ENCODE assay signal across 14 cellular contexts in genomic region chr17:41119696-41120690, GRCh38. TPM values are rescaled to one million over a fixed set of nuclear protein-coding genes. Genes with fewer than 3 reads are reported as not detected.
DNase-seq lines count a peak whose midpoint lies in the region; ATAC-seq, FAIRE-seq and TF ChIP-seq lines count a peak whose summit lies in the region.
"Not testable (repeated sequence)": the region's sequence is repeated elsewhere in the genome, so short reads cannot be mapped to it uniquely, and the experiment has no call there.
"Had no signal": no experiment of that assay in that cellular context is flagged by ENCODE, and none has a peak within 500 bp of the region (broad histone marks: within the 10 kb centered on the region; RNA-seq: fewer than 3 reads in every experiment).

No MANE protein-coding gene starts in this region.

- peak overlapping the region; percentile 5 to 83 (median 76) for H3K27ac Mint-ChIP-seq in CD4-positive, CD25-positive, alpha-beta regulatory T cell
- H3K27ac Mint-ChIP-seq in HFFc6 (peak overlapping the region; percentile 85), T-helper 17 cell (peak overlapping the region; percentile 49)
- peak overlapping the region; percentile 73 for H3K27ac Mint-ChIP-seq in activated naive CD4-positive, alpha-beta T cell treated with anti-CD3 and anti-CD28 coated beads, Interleukin-2, amount 10 ng/mL, durations not matched to agents 7 days and 5 days

- peak; percentile 65 to 68 for ATAC-seq in CD4-positive, CD25-positive, alpha-beta regulatory T cell (ENCODE audit: low read depth in 2 of 2)
- ATAC-seq in T-helper 17 cell: peak; percentile 77

- peak in 2 of 3 donors; percentile 22 to 35 for DNase-seq in CD4-positive, CD25-positive, alpha-beta regulatory T cell
- DNase-seq in HFFc6 (peak; percentile 90), NOMO-1 treated with DMSO at 0.1 percent for 48 hours (lab: John Stamatoyannopoulos, UW; ENCODE audit: unreplicated experiment) (peak; percentile 78), glomerular endothelial cell (ENCODE audit: extremely low read depth, low read depth, low spot score) (peak; percentile 39), pons (ENCODE audit: low spot score) (peak; percentile 25)
- not testable (repeated sequence) for DNase-seq in T-helper 17 cell; activated naive CD4-positive, alpha-beta T cell treated with anti-CD3 and anti-CD28 coated beads, Interleukin-2, amount 10 ng/mL, durations not matched to agents 7 days and 5 days

- not testable (repeated sequence) for TF ChIP-seq CTCF in HFFc6 (IDR thresholded peaks at IDR 0.05)

- not testable (repeated sequence) for H3K4me1 ChIP-seq in CD4-positive, CD25-positive, alpha-beta regulatory T cell (ENCODE audit: control insufficient read depth, insufficient read depth, low read length, poor library complexity, severe bottlenecking)

- H3K9me3 ChIP-seq in CD4-positive, CD25-positive, alpha-beta regulatory T cell (ENCODE audit: control insufficient read depth in 2 of 2, low read length in 2 of 2); T-helper 17 cell (ENCODE audit: control insufficient read depth, low read length, poor library complexity, severe bottlenecking): not testable (repeated sequence)

- peak overlapping the region; percentile 41 for H3K4me3 ChIP-seq in CD4-positive, CD25-positive, alpha-beta regulatory T cell (ENCODE audit: low read depth, low read length)

- peaks cover 38% of the 10 kb centered on the region for H3K27me3 Mint-ChIP-seq in CD4-positive, CD25-positive, alpha-beta regulatory T cell
- not testable (repeated sequence) for H3K27me3 Mint-ChIP-seq in HFFc6 (ENCODE audit: insufficient read depth)
- H3K27me3 Mint-ChIP-seq in T-helper 17 cell: peaks cover 20% of the 10 kb centered on the region
- H3K27me3 Mint-ChIP-seq in activated naive CD4-positive, alpha-beta T cell treated with anti-CD3 and anti-CD28 coated beads, Interleukin-2, amount 10 ng/mL, durations not matched to agents 7 days and 5 days: peaks cover 12% of the 10 kb centered on the region

- not testable (repeated sequence) for H3K9me3 Mint-ChIP-seq in CD4-positive, CD25-positive, alpha-beta regulatory T cell; HFFc6; activated naive CD4-positive, alpha-beta T cell treated with anti-CD3 and anti-CD28 coated beads, Interleukin-2, amount 10 ng/mL, durations not matched to agents 7 days and 5 days

- H3K36me3 Mint-ChIP-seq in CD4-positive, CD25-positive, alpha-beta regulatory T cell; T-helper 17 cell (ENCODE audit: low read depth); activated naive CD4-positive, alpha-beta T cell treated with anti-CD3 and anti-CD28 coated beads, Interleukin-2, amount 10 ng/mL, durations not matched to agents 7 days and 5 days: not testable (repeated sequence)
- H3K36me3 Mint-ChIP-seq in HFFc6 (ENCODE audit: low read depth): peaks cover 20% of the 10 kb centered on the region

- not testable (repeated sequence) for H3K27ac ChIP-seq in CD4-positive, CD25-positive, alpha-beta regulatory T cell (ENCODE audit: insufficient read depth, low read length, poor library complexity, severe bottlenecking)

- peak overlapping the region in 2 of 4 donors; percentile 50 to 58 for H3K4me3 Mint-ChIP-seq in CD4-positive, CD25-positive, alpha-beta regulatory T cell
- peak overlapping the region; percentile 35; the same call in 1 of the 2 replicates for H3K4me3 Mint-ChIP-seq in HFFc6
- peak overlapping the region; percentile 49 for H3K4me3 Mint-ChIP-seq in T-helper 17 cell
- not testable (repeated sequence) for H3K4me3 Mint-ChIP-seq in activated naive CD4-positive, alpha-beta T cell treated with anti-CD3 and anti-CD28 coated beads, Interleukin-2, amount 10 ng/mL, durations not matched to agents 7 days and 5 days

- not testable (repeated sequence) for H3K27me3 ChIP-seq in CD4-positive, CD25-positive, alpha-beta regulatory T cell (ENCODE audit: control insufficient read depth, insufficient read depth, low read length)

- peak; percentile 57 for FAIRE-seq in colon (lab: Jason Lieb, UNC)

- not testable (repeated sequence) for H3K36me3 ChIP-seq in CD4-positive, CD25-positive, alpha-beta regulatory T cell (ENCODE audit: control insufficient read depth, insufficient read depth, low read length)

- CTCF ChIA-PET in activated naive CD4-positive, alpha-beta T cell treated with anti-CD3 and anti-CD28 coated beads, Interleukin-2, amount 10 ng/mL, durations not matched to agents 7 days and 5 days (lab: Charles Lee): interaction anchor here (0.6 kb wide), 1 partner anchor 201 kb away, joined by 3 read pairs; no protein-coding TSS in a partner anchor

- H3K4me1 Mint-ChIP-seq in CD4-positive, CD25-positive, alpha-beta regulatory T cell: peaks cover 7 to 40% (median 14%) of the 10 kb centered on the region in 4 donors
- peaks cover 91% of the 10 kb centered on the region for H3K4me1 Mint-ChIP-seq in HFFc6 (ENCODE audit: low read depth)
- H3K4me1 Mint-ChIP-seq in T-helper 17 cell: peaks cover 24% of the 10 kb centered on the region
- H3K4me1 Mint-ChIP-seq in activated naive CD4-positive, alpha-beta T cell treated with anti-CD3 and anti-CD28 coated beads, Interleukin-2, amount 10 ng/mL, durations not matched to agents 7 days and 5 days: peaks cover 22% of the 10 kb centered on the region

RNA-seq across cellular contexts. Expression of gene KRTAP4-11, which starts 1.8 kb away (rescaled TPM):
- not detected for total RNA-seq in CD4-positive, CD25-positive, alpha-beta regulatory T cell
- polyA plus RNA-seq in CD4-positive, CD25-positive, alpha-beta regulatory T cell: not detected
- total RNA-seq in HFFc6 (2021; fragmentation: NEBNext Ultra II Directional; extraction: Animal tissue kit (Norgen Biotek cat#: 25700)): not detected
- total RNA-seq in T-helper 17 cell (not detected), glomerular endothelial cell (not detected in 2 replicates)
- total RNA-seq: activated naive CD4-positive, alpha-beta T cell treated with anti-CD3 and anti-CD28 coated beads, Interleukin-2, amount 50 U/mL, for 72 hours; breast epithelium; esophagus mucosa; left cardiac atrium; neural crest cell; progenitor cell of endocrine pancreas had no signal

RNA-seq across cellular contexts. Expression of gene KRTAP4-12, which starts 4.0 kb away (rescaled TPM):
- total RNA-seq in CD4-positive, CD25-positive, alpha-beta regulatory T cell: not detected
- not detected for polyA plus RNA-seq in CD4-positive, CD25-positive, alpha-beta regulatory T cell
- total RNA-seq in HFFc6 (2021; fragmentation: NEBNext Ultra II Directional; extraction: Animal tissue kit (Norgen Biotek cat#: 25700)): 1 to 10 TPM; 6.1 to 8.4 (median 6.7) TPM
- total RNA-seq in T-helper 17 cell: not detected
- total RNA-seq in glomerular endothelial cell: not detected in 2 replicates
- total RNA-seq: activated naive CD4-positive, alpha-beta T cell treated with anti-CD3 and anti-CD28 coated beads, Interleukin-2, amount 50 U/mL, for 72 hours; breast epithelium; esophagus mucosa; left cardiac atrium; neural crest cell; progenitor cell of endocrine pancreas had no signal

RNA-seq across cellular contexts. Expression of gene KRTAP4-9, which starts 14.8 kb away (rescaled TPM):
- total RNA-seq in CD4-positive, CD25-positive, alpha-beta regulatory T cell: not detected
- polyA plus RNA-seq in CD4-positive, CD25-positive, alpha-beta regulatory T cell: not detected
- total RNA-seq in HFFc6 (2021; fragmentation: NEBNext Ultra II Directional; extraction: Animal tissue kit (Norgen Biotek cat#: 25700)): under 1 TPM in 2 of 6 experiments, not detected in 4; 0.85 to 0.90 TPM
- total RNA-seq in T-helper 17 cell (not detected), glomerular endothelial cell (not detected in 2 replicates)
- total RNA-seq: activated naive CD4-positive, alpha-beta T cell treated with anti-CD3 and anti-CD28 coated beads, Interleukin-2, amount 50 U/mL, for 72 hours; breast epithelium; esophagus mucosa; left cardiac atrium; neural crest cell; progenitor cell of endocrine pancreas had no signal

RNA-seq across cellular contexts. Expression of gene KRTAP4-16, which starts 18.0 kb away (rescaled TPM):
- not detected for total RNA-seq in CD4-positive, CD25-positive, alpha-beta regulatory T cell
- not detected for polyA plus RNA-seq in CD4-positive, CD25-positive, alpha-beta regulatory T cell
- total RNA-seq in HFFc6 (2021; fragmentation: NEBNext Ultra II Directional; extraction: Animal tissue kit (Norgen Biotek cat#: 25700)): not detected
- total RNA-seq in T-helper 17 cell (not detected), glomerular endothelial cell (not detected in 2 replicates)
- total RNA-seq: activated naive CD4-positive, alpha-beta T cell treated with anti-CD3 and anti-CD28 coated beads, Interleukin-2, amount 50 U/mL, for 72 hours; breast epithelium; esophagus mucosa; left cardiac atrium; neural crest cell; progenitor cell of endocrine pancreas had no signal

RNA-seq across cellular contexts. Expression of gene KRTAP4-6, which starts 20.4 kb away (rescaled TPM):
- total RNA-seq in CD4-positive, CD25-positive, alpha-beta regulatory T cell: not detected
- not detected for polyA plus RNA-seq in CD4-positive, CD25-positive, alpha-beta regulatory T cell
- not detected for total RNA-seq in HFFc6 (2021; fragmentation: NEBNext Ultra II Directional; extraction: Animal tissue kit (Norgen Biotek cat#: 25700))
- total RNA-seq in T-helper 17 cell (not detected), glomerular endothelial cell (not detected in 2 replicates)
- total RNA-seq: activated naive CD4-positive, alpha-beta T cell treated with anti-CD3 and anti-CD28 coated beads, Interleukin-2, amount 50 U/mL, for 72 hours; breast epithelium; esophagus mucosa; left cardiac atrium; neural crest cell; progenitor cell of endocrine pancreas had no signal
